Comparison of ENCODE assay signal across 8 cellular contexts in genomic region chr19:47729468-47729798, GRCh38. TPM values are rescaled to one million over a fixed set of nuclear protein-coding genes. Genes with fewer than 3 reads are reported as not detected.
DNase-seq lines count a peak whose midpoint lies in the region; ATAC-seq and TF ChIP-seq lines count a peak whose summit lies in the region.

No MANE protein-coding gene starts in this region.

- H3K27ac ChIP-seq in breast epithelium (peak overlapping the region; percentile 94 to 95), layer of hippocampus (ENCODE audit: low read depth, low read length) (peak overlapping the region; percentile 46), suprapubic skin (peak overlapping the region; percentile 83), A673 (ENCODE audit: low read depth, low read length, poor library complexity, severe bottlenecking) (no peak overlapping the region)

- TF ChIP-seq POLR2A in breast epithelium (IDR thresholded peaks at IDR 0.05) = no peak
- TF ChIP-seq POLR2A in suprapubic skin (IDR thresholded peaks at IDR 0.05) = no peak

- no peaks in the 10 kb centered on the region for H3K36me3 ChIP-seq in breast epithelium
- peaks cover 22% of the 10 kb centered on the region for H3K36me3 ChIP-seq in suprapubic skin
- H3K36me3 ChIP-seq in A673 (ENCODE audit: insufficient read depth, low read length, poor library complexity, severe bottlenecking) = no peaks in the 10 kb centered on the region

- no peak for ATAC-seq in HG02970 (IDR thresholded peaks at IDR 0.05; ENCODE audit: low FRiP score, unreplicated experiment)

- H3K9me3 ChIP-seq in breast epithelium = no peaks in the 10 kb centered on the region
- H3K9me3 ChIP-seq in suprapubic skin = no peaks in the 10 kb centered on the region
- no peaks in the 10 kb centered on the region for H3K9me3 ChIP-seq in A673 (ENCODE audit: low read depth, low read length, poor library complexity, severe bottlenecking)

- in situ Hi-C loops in KBM-7 (cut with MboI; ENCODE audit: low pct_unique_long_range_greater_than_20kb, low sequenced_read_pairs) = no loop called here

- BruUV-seq in A673 (replicated peaks; lab: Mats Ljungman, UMichigan) = no TSS peak

- intact Hi-C loops in breast epithelium (cut with DNase I; ENCODE audit: low total_unique reads) = no loop called here
- intact Hi-C loops in A673 (cut with micrococcal nuclease; ENCODE audit: unreplicated experiment) = no loop called here

- WGBS in suprapubic skin = 14% methylated on average over 9 of the region's 9 CpGs

- H3K27me3 ChIP-seq in breast epithelium (no peaks in the 10 kb centered on the region), layer of hippocampus (ENCODE audit: control insufficient read depth, insufficient read depth, low read length) (no peaks in the 10 kb centered on the region), suprapubic skin (no peaks in the 10 kb centered on the region), A673 (replicated peaks; ENCODE audit: insufficient read depth, low read depth, low read length, poor library complexity) (no peaks in the 10 kb centered on the region)

- POLR2A ChIA-PET in A673 (lab: Charles Lee; ENCODE audit: low non-redundant PET) = interaction anchor here (0.6 kb wide), 1 partner anchor 8 kb away, joined by 5 read pairs; no protein-coding TSS in a partner anchor

- peaks cover 3 to 7% of the 10 kb centered on the region in 2 donors for H3K4me1 ChIP-seq in breast epithelium
- peaks cover 42% of the 10 kb centered on the region for H3K4me1 ChIP-seq in suprapubic skin
- H3K4me1 ChIP-seq in A673 (ENCODE audit: insufficient read depth, low read length, poor library complexity, severe bottlenecking) = peaks cover 9% of the 10 kb centered on the region

- CTCF ChIA-PET in A673 (lab: Charles Lee) = no interaction called here

- DNase-seq in AG10803 (ENCODE audit: low read depth) = peak; percentile 87
- peak; percentile 76 for DNase-seq in KBM-7
- DNase-seq in breast epithelium (ENCODE audit: low spot score in 2 of 2) = peak; percentile 89 to 92
- DNase-seq in suprapubic skin (ENCODE audit: low spot score in 2 of 2) = peak in 1 of 2 donors; percentile 82
- DNase-seq in A673 (ENCODE audit: low spot score) = no peak
- DNase-seq in cortex of kidney (lab: John Stamatoyannopoulos, UW) = no peak

- TF ChIP-seq EP300 in suprapubic skin (IDR thresholded peaks at IDR 0.05) = no peak

- H3K4me3 ChIP-seq in AG10803 (ENCODE audit: low read length) (peak overlapping the region; percentile 24), breast epithelium (peak overlapping the region in 2 of 3 donors; percentile 47 to 65), suprapubic skin (peak overlapping the region; percentile 23), A673 (ENCODE audit: low read depth, low read length, poor library complexity, severe bottlenecking) (no peak overlapping the region)

- TF ChIP-seq CTCF in AG10803 (conservative IDR thresholded peaks at IDR 0.05; ENCODE audit: low read length) (no peak), breast epithelium (IDR thresholded peaks at IDR 0.05) (no peak), suprapubic skin (IDR thresholded peaks at IDR 0.05) (no peak), A673 (conservative IDR thresholded peaks at IDR 0.05; ENCODE audit: low read depth, low read length) (no peak)

RNA-seq across cellular contexts. Expression of gene NOP53, which starts 15.9 kb away (rescaled TPM):
- total RNA-seq in breast epithelium (100 to 1,000 TPM; 391 to 498 (median 457) TPM), suprapubic skin (100 to 1,000 TPM; 329 to 412 (median 356) TPM), A673 (2021) (146 and 172 TPM in 2 replicates)

RNA-seq across cellular contexts. Expression of gene EHD2, which starts 16.2 kb away (rescaled TPM):
- total RNA-seq in breast epithelium (100 to 1,000 TPM in 1 of 3 donors, 10 to 100 TPM in 2; 38.8 to 121 (median 67.2) TPM), suprapubic skin (10 to 100 TPM; 48.5 to 84.7 (median 70.5) TPM), A673 (2021) (2.9 and 3.0 TPM in 2 replicates)

RNA-seq across cellular contexts. Expression of gene SELENOW, which starts 49.1 kb away (rescaled TPM):
- total RNA-seq in breast epithelium = 100 to 1,000 TPM; 297 to 525 (median 450) TPM
- 100 to 1,000 TPM; 351 to 679 (median 517) TPM for total RNA-seq in suprapubic skin
- 107 and 121 TPM in 2 replicates for total RNA-seq in A673 (2021)

Comparison
In these comparisons a context has a peak if more than half of its experiments do, and no peak if none do; other contexts are left out.
1. DNase-seq: peak in AG10803 (single experiment), KBM-7 (single experiment) and breast epithelium (2 of 2); none in A673 (single experiment) and cortex of kidney (single experiment).